ENCODE assay signal across 8 cellular contexts in the genomic region with DNA sequence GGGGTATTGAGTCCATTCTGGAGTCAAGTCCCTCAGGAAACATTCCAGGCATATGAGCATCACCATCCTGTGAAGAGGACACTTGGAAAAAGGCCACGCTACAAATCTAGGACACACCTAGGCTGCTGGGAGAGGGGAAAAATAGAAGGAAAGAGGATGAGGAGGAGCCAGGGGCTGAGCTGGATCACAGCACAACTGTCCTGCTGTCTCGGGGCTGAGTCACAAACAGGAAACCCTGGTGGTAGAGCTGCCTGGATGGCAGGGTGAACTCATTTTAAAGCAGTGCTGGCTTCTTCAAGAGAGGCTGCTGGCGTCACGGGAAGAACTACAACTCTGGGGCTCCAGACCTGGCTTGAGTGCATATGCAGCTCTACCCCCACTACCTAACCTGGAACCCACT. TPM values are rescaled to one million over a fixed set of nuclear protein-coding genes. Genes with fewer than 3 reads are reported as not detected.
DNase-seq lines count a peak whose midpoint lies in the region; ATAC-seq and TF ChIP-seq lines count a peak whose summit lies in the region.

No MANE protein-coding gene starts in this region.

- H3K27me3 Mint-ChIP-seq in mesothelial cell of epicardium (ENCODE audit: low read depth): no peaks in the 10 kb centered on the region

- H3K4me1 Mint-ChIP-seq in mesothelial cell of epicardium: peaks cover 24% of the 10 kb centered on the region

- peak; percentile 88 for ATAC-seq in esophagus mucosa

- DNase-seq in HPDE6-E6E7 (ENCODE audit: extremely low spot score): peak; percentile 75
- peak; percentile 22 for DNase-seq in activated CD4-positive, alpha-beta T cell treated with anti-CD3 and anti-CD28 coated beads, Interleukin-2, amount 50 U/mL, for 1 hour
- peak; percentile 13 for DNase-seq in stimulated activated CD8-positive, alpha-beta memory T cell treated with anti-CD3 and anti-CD28 coated beads, Interleukin-12 subunit alpha, Interleukin-12 subunit beta, amount 100 ng/mL, for 4 hours (ENCODE audit: low read depth)
- no peak for DNase-seq in H7
- no peak for DNase-seq in COLO829 (ENCODE audit: low spot score)
- no peak for DNase-seq in mesothelial cell of epicardium (ENCODE audit: low spot score in 2 of 2, unreplicated experiment in 2 of 2)
- no peak for DNase-seq in coronary artery (ENCODE audit: low spot score)

- peaks cover 9% of the 10 kb centered on the region for H3K36me3 Mint-ChIP-seq in mesothelial cell of epicardium

- no peaks in the 10 kb centered on the region for H3K27me3 ChIP-seq in H7 (ENCODE audit: control insufficient read depth, insufficient read depth, low read length)

- no peaks in the 10 kb centered on the region for H3K9me3 Mint-ChIP-seq in mesothelial cell of epicardium

- peak overlapping the region in 1 of 2 donors; percentile 31 for H3K27ac ChIP-seq in coronary artery

- no peak for TF ChIP-seq CTCF in mesothelial cell of epicardium (IDR thresholded peaks at IDR 0.05; ENCODE audit: unreplicated experiment)
- no peak for TF ChIP-seq CTCF in coronary artery (IDR thresholded peaks at IDR 0.05)

- no peak overlapping the region for H3K27ac Mint-ChIP-seq in mesothelial cell of epicardium

- H3K4me3 Mint-ChIP-seq in mesothelial cell of epicardium: no peak overlapping the region

- H3K4me3 ChIP-seq in H7 (ENCODE audit: insufficient read depth, low read depth, low read length) (no peak overlapping the region), coronary artery (no peak overlapping the region)

- peaks cover 1% of the 10 kb centered on the region; the same call in 1 of the 2 replicates for H3K36me3 ChIP-seq in H7 (replicated peaks; ENCODE audit: control insufficient read depth, insufficient read depth, low read length)

RNA-seq across cellular contexts. Expression of a gene that starts 37.3 kb away (rescaled TPM):
- total RNA-seq in esophagus mucosa: 166 TPM
- total RNA-seq in H7 (2014; rRNA removed; shearing (Covaris generic)): 725 and 892 TPM in 2 replicates
- total RNA-seq in mesothelial cell of epicardium: 242 to 247 TPM (median 245 TPM) in 3 replicates

Comparison
In these comparisons a context has a peak if more than half of its experiments do, and no peak if none do; other contexts are left out.
1. DNase-seq: peak in HPDE6-E6E7 (single experiment), activated CD4-positive, alpha-beta T cell treated with anti-CD3 and anti-CD28 coated beads, Interleukin-2, amount 50 U/mL, for 1 hour (single experiment) and stimulated activated CD8-positive, alpha-beta memory T cell treated with anti-CD3 and anti-CD28 coated beads, Interleukin-12 subunit alpha, Interleukin-12 subunit beta, amount 100 ng/mL, for 4 hours (single experiment); none in H7 (single experiment), COLO829 (single experiment), mesothelial cell of epicardium (0 of 2) and coronary artery (single experiment).